In genomic region chr1:26431979-26432695, GRCh38 we compare ENCODE assay signal across 1 cellular context.
TF ChIP-seq lines count a peak whose summit lies in the region.

Gene DHDDS (plus strand): TSS chr1:26432321. CDS start chr1:26432946, 625 bp downstream.

TF ChIP-seq in K562, 482 proteins besides CTCF, POLR2A, EP300 and RAD21 (continued from another document and continues in another):
- TF ChIP-seq, protein P1, sequence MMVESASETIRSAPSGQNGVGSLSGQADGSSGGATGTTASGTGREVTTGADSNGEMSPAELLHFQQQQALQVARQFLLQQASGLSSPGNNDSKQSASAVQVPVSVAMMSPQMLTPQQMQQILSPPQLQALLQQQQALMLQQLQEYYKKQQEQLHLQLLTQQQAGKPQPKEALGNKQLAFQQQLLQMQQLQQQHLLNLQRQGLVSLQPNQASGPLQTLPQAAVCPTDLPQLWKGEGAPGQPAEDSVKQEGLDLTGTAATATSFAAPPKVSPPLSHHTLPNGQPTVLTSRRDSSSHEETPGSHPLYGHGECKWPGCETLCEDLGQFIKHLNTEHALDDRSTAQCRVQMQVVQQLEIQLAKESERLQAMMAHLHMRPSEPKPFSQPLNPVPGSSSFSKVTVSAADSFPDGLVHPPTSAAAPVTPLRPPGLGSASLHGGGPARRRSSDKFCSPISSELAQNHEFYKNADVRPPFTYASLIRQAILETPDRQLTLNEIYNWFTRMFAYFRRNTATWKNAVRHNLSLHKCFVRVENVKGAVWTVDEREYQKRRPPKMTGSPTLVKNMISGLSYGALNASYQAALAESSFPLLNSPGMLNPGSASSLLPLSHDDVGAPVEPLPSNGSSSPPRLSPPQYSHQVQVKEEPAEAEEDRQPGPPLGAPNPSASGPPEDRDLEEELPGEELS (CRISPR knock-in tag; IDR thresholded peaks at IDR 0.05; ENCODE audit: borderline replicate concordance), result peak; percentile 88
- TF ChIP-seq, protein P2, sequence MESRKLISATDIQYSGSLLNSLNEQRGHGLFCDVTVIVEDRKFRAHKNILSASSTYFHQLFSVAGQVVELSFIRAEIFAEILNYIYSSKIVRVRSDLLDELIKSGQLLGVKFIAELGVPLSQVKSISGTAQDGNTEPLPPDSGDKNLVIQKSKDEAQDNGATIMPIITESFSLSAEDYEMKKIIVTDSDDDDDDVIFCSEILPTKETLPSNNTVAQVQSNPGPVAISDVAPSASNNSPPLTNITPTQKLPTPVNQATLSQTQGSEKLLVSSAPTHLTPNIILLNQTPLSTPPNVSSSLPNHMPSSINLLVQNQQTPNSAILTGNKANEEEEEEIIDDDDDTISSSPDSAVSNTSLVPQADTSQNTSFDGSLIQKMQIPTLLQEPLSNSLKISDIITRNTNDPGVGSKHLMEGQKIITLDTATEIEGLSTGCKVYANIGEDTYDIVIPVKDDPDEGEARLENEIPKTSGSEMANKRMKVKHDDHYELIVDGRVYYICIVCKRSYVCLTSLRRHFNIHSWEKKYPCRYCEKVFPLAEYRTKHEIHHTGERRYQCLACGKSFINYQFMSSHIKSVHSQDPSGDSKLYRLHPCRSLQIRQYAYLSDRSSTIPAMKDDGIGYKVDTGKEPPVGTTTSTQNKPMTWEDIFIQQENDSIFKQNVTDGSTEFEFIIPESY (CRISPR knock-in tag; IDR thresholded peaks at IDR 0.05), result peak; percentile 92
- TF ChIP-seq FOS (IDR thresholded peaks at IDR 0.05; ENCODE audit: extremely low read depth, insufficient read length), result no peak
- TF ChIP-seq, protein P3, sequence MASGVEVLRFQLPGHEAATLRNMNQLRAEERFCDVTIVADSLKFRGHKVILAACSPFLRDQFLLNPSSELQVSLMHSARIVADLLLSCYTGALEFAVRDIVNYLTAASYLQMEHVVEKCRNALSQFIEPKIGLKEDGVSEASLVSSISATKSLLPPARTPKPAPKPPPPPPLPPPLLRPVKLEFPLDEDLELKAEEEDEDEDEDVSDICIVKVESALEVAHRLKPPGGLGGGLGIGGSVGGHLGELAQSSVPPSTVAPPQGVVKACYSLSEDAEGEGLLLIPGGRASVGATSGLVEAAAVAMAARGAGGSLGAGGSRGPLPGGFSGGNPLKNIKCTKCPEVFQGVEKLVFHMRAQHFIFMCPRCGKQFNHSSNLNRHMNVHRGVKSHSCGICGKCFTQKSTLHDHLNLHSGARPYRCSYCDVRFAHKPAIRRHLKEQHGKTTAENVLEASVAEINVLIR (CRISPR knock-in tag; IDR thresholded peaks at IDR 0.05), result peak; percentile 100
- TF ChIP-seq FOSL1 (tag; conservative IDR thresholded peaks at IDR 0.05), result peak; percentile 80
- TF ChIP-seq PHTF2 (CRISPR knock-in tag; IDR thresholded peaks at IDR 0.05), result no peak
- no peak; the same call in 1 of the 2 replicates for TF ChIP-seq MAFF (IDR thresholded peaks at IDR 0.05; ENCODE audit: low read length)
- peak; percentile 90 for TF ChIP-seq PKNOX1 (IDR thresholded peaks at IDR 0.05)
- TF ChIP-seq ZBTB1 (CRISPR knock-in tag; IDR thresholded peaks at IDR 0.05; ENCODE audit: borderline replicate concordance, low read depth), result 0 out of 2 replicates have a peak, but pooled peaks have one; percentile 18
- no peak for TF ChIP-seq ZC3H11A (IDR thresholded peaks at IDR 0.05; ENCODE audit: low read depth, low read length)
- TF ChIP-seq MLLT1 (IDR thresholded peaks at IDR 0.05), result peak; percentile 86 to 92
- TF ChIP-seq EWSR1 (IDR thresholded peaks at IDR 0.05; ENCODE audit: borderline replicate concordance, low read depth, partially characterized antibody), result no peak
- TF ChIP-seq ZNF778 (CRISPR knock-in tag; IDR thresholded peaks at IDR 0.05), result no peak
- no peak for TF ChIP-seq PURB (CRISPR knock-in tag; IDR thresholded peaks at IDR 0.05; ENCODE audit: low read depth)
- TF ChIP-seq NR2C1 (IDR thresholded peaks at IDR 0.05), result no peak
- 0 out of 2 replicates have a peak, but pooled peaks have one; percentile 51 for TF ChIP-seq NR2C1 (tag; IDR thresholded peaks at IDR 0.05)
- TF ChIP-seq, protein P4, sequence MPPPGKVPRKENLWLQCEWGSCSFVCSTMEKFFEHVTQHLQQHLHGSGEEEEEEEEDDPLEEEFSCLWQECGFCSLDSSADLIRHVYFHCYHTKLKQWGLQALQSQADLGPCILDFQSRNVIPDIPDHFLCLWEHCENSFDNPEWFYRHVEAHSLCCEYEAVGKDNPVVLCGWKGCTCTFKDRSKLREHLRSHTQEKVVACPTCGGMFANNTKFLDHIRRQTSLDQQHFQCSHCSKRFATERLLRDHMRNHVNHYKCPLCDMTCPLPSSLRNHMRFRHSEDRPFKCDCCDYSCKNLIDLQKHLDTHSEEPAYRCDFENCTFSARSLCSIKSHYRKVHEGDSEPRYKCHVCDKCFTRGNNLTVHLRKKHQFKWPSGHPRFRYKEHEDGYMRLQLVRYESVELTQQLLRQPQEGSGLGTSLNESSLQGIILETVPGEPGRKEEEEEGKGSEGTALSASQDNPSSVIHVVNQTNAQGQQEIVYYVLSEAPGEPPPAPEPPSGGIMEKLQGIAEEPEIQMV (tag; conservative IDR thresholded peaks at IDR 0.05; ENCODE audit: low read depth), result no peak
- no peak for TF ChIP-seq ZNF76 (CRISPR knock-in tag; IDR thresholded peaks at IDR 0.05; ENCODE audit: borderline replicate concordance)
- no peak for TF ChIP-seq MCM3 (IDR thresholded peaks at IDR 0.05)
- peak; percentile 59; the same call in 1 of the 2 replicates for TF ChIP-seq SOX6 (IDR thresholded peaks at IDR 0.05)
- TF ChIP-seq MYNN (IDR thresholded peaks at IDR 0.05), result peak; percentile 72; the same call in 1 of the 2 replicates
- no peak for TF ChIP-seq MYNN (CRISPR knock-in tag; IDR thresholded peaks at IDR 0.05)
- no peak for TF ChIP-seq HSF4 (CRISPR knock-in tag; IDR thresholded peaks at IDR 0.05; ENCODE audit: borderline replicate concordance)
- TF ChIP-seq DPF2 (IDR thresholded peaks at IDR 0.05), result peak; percentile 81
- peak; percentile 94 for TF ChIP-seq CXXC5 (CRISPR knock-in tag; IDR thresholded peaks at IDR 0.05)
- TF ChIP-seq ZZZ3 (IDR thresholded peaks at IDR 0.05), result no peak; the same call in 1 of the 2 replicates
- peak; percentile 98 for TF ChIP-seq ELF2 (CRISPR knock-in tag; IDR thresholded peaks at IDR 0.05)
- no peak for TF ChIP-seq SNIP1 (IDR thresholded peaks at IDR 0.05; ENCODE audit: low read depth)
- no peak for TF ChIP-seq ZNF347 (CRISPR knock-in tag; IDR thresholded peaks at IDR 0.05; ENCODE audit: low read depth)
- TF ChIP-seq KLF16 (IDR thresholded peaks at IDR 0.05), result no peak
- TF ChIP-seq JUN (IDR thresholded peaks at IDR 0.05; ENCODE audit: borderline replicate concordance, low read depth, low read length), result peak; percentile 92
- TF ChIP-seq JUN (CRISPR knock-in tag; IDR thresholded peaks at IDR 0.05; ENCODE audit: borderline replicate concordance), result 0 out of 2 replicates have a peak, but pooled peaks have one; percentile 85
- TF ChIP-seq, protein P5, sequence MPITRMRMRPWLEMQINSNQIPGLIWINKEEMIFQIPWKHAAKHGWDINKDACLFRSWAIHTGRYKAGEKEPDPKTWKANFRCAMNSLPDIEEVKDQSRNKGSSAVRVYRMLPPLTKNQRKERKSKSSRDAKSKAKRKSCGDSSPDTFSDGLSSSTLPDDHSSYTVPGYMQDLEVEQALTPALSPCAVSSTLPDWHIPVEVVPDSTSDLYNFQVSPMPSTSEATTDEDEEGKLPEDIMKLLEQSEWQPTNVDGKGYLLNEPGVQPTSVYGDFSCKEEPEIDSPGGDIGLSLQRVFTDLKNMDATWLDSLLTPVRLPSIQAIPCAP (CRISPR knock-in tag; IDR thresholded peaks at IDR 0.05; ENCODE audit: borderline replicate concordance), result peak; percentile 97; the same call in 1 of the 2 replicates
- TF ChIP-seq, protein P6, sequence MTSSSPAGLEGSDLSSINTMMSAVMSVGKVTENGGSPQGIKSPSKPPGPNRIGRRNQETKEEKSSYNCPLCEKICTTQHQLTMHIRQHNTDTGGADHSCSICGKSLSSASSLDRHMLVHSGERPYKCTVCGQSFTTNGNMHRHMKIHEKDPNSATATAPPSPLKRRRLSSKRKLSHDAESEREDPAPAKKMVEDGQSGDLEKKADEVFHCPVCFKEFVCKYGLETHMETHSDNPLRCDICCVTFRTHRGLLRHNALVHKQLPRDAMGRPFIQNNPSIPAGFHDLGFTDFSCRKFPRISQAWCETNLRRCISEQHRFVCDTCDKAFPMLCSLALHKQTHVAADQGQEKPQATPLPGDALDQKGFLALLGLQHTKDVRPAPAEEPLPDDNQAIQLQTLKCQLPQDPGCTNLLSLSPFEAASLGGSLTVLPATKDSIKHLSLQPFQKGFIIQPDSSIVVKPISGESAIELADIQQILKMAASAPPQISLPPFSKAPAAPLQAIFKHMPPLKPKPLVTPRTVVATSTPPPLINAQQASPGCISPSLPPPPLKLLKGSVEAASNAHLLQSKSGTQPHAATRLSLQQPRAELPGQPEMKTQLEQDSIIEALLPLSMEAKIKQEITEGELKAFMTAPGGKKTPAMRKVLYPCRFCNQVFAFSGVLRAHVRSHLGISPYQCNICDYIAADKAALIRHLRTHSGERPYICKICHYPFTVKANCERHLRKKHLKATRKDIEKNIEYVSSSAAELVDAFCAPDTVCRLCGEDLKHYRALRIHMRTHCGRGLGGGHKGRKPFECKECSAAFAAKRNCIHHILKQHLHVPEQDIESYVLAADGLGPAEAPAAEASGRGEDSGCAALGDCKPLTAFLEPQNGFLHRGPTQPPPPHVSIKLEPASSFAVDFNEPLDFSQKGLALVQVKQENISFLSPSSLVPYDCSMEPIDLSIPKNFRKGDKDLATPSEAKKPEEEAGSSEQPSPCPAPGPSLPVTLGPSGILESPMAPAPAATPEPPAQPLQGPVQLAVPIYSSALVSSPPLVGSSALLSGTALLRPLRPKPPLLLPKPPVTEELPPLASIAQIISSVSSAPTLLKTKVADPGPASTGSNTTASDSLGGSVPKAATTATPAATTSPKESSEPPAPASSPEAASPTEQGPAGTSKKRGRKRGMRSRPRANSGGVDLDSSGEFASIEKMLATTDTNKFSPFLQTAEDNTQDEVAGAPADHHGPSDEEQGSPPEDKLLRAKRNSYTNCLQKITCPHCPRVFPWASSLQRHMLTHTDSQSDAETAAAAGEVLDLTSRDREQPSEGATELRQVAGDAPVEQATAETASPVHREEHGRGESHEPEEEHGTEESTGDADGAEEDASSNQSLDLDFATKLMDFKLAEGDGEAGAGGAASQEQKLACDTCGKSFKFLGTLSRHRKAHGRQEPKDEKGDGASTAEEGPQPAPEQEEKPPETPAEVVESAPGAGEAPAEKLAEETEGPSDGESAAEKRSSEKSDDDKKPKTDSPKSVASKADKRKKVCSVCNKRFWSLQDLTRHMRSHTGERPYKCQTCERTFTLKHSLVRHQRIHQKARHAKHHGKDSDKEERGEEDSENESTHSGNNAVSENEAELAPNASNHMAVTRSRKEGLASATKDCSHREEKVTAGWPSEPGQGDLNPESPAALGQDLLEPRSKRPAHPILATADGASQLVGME (CRISPR knock-in tag; IDR thresholded peaks at IDR 0.05), result peak; percentile 70; the same call in 1 of the 2 replicates
- TF ChIP-seq, protein P7, sequence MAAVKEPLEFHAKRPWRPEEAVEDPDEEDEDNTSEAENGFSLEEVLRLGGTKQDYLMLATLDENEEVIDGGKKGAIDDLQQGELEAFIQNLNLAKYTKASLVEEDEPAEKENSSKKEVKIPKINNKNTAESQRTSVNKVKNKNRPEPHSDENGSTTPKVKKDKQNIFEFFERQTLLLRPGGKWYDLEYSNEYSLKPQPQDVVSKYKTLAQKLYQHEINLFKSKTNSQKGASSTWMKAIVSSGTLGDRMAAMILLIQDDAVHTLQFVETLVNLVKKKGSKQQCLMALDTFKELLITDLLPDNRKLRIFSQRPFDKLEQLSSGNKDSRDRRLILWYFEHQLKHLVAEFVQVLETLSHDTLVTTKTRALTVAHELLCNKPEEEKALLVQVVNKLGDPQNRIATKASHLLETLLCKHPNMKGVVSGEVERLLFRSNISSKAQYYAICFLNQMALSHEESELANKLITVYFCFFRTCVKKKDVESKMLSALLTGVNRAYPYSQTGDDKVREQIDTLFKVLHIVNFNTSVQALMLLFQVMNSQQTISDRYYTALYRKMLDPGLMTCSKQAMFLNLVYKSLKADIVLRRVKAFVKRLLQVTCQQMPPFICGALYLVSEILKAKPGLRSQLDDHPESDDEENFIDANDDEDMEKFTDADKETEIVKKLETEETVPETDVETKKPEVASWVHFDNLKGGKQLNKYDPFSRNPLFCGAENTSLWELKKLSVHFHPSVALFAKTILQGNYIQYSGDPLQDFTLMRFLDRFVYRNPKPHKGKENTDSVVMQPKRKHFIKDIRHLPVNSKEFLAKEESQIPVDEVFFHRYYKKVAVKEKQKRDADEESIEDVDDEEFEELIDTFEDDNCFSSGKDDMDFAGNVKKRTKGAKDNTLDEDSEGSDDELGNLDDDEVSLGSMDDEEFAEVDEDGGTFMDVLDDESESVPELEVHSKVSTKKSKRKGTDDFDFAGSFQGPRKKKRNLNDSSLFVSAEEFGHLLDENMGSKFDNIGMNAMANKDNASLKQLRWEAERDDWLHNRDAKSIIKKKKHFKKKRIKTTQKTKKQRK (IDR thresholded peaks at IDR 0.05; ENCODE audit: borderline replicate concordance, low read depth, low read length), result no peak
- TF ChIP-seq PHB2 (IDR thresholded peaks at IDR 0.05; ENCODE audit: low read depth), result peak; percentile 76
- TF ChIP-seq WHSC1 (IDR thresholded peaks at IDR 0.05; ENCODE audit: low read length), result no peak
